19 cellular contexts compared by ENCODE assay signal in genomic region chr4:83657336-83657735, GRCh38.
DNase-seq lines count a peak whose midpoint lies in the region; TF ChIP-seq lines count a peak whose summit lies in the region.
"Had no signal": no experiment of that assay in that cellular context is flagged by ENCODE, and none has a peak within 500 bp of the region (broad histone marks: within the 10 kb centered on the region; RNA-seq: fewer than 3 reads in every experiment).

No MANE protein-coding gene starts in this region.

- no peak overlapping the region for H2AK5ac ChIP-seq in neuronal stem cell (ENCODE audit: low read depth, low read length)

- H3K9me3 ChIP-seq in neuronal stem cell (replicated peaks in 1 of 2; ENCODE audit: control insufficient read depth in 2 of 2, insufficient read depth in 1 of 2, low read depth in 1 of 2, low read length in 2 of 2) (no peaks in the 10 kb centered on the region), right atrium auricular region (no peaks in the 10 kb centered on the region), tibial nerve (no peaks in the 10 kb centered on the region)
- H3K9me3 ChIP-seq: SJCRH30 had no signal

- H3K14ac ChIP-seq in neuronal stem cell (ENCODE audit: low read length), result no peak overlapping the region

- H3K4me2 ChIP-seq in neuronal stem cell (ENCODE audit: insufficient read depth, low read length, poor library complexity, severe bottlenecking), result no peak overlapping the region
- H3K4me2 ChIP-seq: KMS-11 had no signal

- no peak overlapping the region for H2BK15ac ChIP-seq in neuronal stem cell (ENCODE audit: low read length)

- H3K18ac ChIP-seq in neuronal stem cell (ENCODE audit: low read length), result no peak overlapping the region

- no peak overlapping the region for H3K9ac ChIP-seq in neuronal stem cell (ENCODE audit: low read depth, low read length, poor library complexity)
- H3K9ac ChIP-seq: GM23248, KMS-11 had no signal

- no peaks in the 10 kb centered on the region for H3K79me1 ChIP-seq in neuronal stem cell (ENCODE audit: low read depth, low read length)

- no peak overlapping the region for H2BK12ac ChIP-seq in neuronal stem cell (ENCODE audit: low read length)

- H2BK120ac ChIP-seq in neuronal stem cell (ENCODE audit: low read depth, low read length), result no peak overlapping the region

- no peak for TF ChIP-seq EP300 in tibial nerve (IDR thresholded peaks at IDR 0.05)

- peaks cover 4 to 5% of the 10 kb centered on the region in 2 donors for H3K4me1 ChIP-seq in neuronal stem cell (ENCODE audit: control insufficient read depth in 2 of 2, insufficient read depth in 1 of 2, low read depth in 1 of 2, low read length in 2 of 2)
- H3K4me1 ChIP-seq in right atrium auricular region, result no peaks in the 10 kb centered on the region
- H3K4me1 ChIP-seq in tibial nerve, result peaks cover 0 to 8% (median 0%) of the 10 kb centered on the region in 4 donors
- H3K4me1 ChIP-seq: SJCRH30 had no signal

- DNase-seq in DMS53 treated with DMSO at 0.1 percent for 48 hours (lab: John Stamatoyannopoulos, UW; ENCODE audit: unreplicated experiment), result peak; percentile 16
- peak; percentile 2 for DNase-seq in HPDE6-E6E7 (ENCODE audit: extremely low spot score)
- DNase-seq in dermis blood vessel endothelial cell, result peak; percentile 13
- no peak for DNase-seq in neuronal stem cell (ENCODE audit: low spot score)
- no peak for DNase-seq in right atrium auricular region (ENCODE audit: low spot score)
- no peak for DNase-seq in tibial nerve (ENCODE audit: low spot score in 2 of 2)
- DNase-seq in KG1 (lab: John Stamatoyannopoulos, UW), result no peak
- DNase-seq: CD4-positive, CD25-positive, alpha-beta regulatory T cell; DND-41; GM23248; HCEC 1CT; NCI-H1105; NCI-H146; NCI-H2029; NCI-H226; NCI-H510A treated with DMSO at 0.1 percent for 48 hours; NCI-H748 treated with DMSO at 0.1 percent for 48 hours; SJCRH30 had no signal

- TF ChIP-seq POLR2A in tibial nerve (IDR thresholded peaks at IDR 0.05), result no peak

- H3K27ac ChIP-seq in neuronal stem cell (replicated peaks; ENCODE audit: low read length), result no peak overlapping the region
- no peak overlapping the region for H3K27ac ChIP-seq in right atrium auricular region
- no peak overlapping the region for H3K27ac ChIP-seq in tibial nerve
- H3K27ac ChIP-seq: GM23248, KMS-11, SJCRH30 had no signal

- H2AFZ ChIP-seq in neuronal stem cell (ENCODE audit: low read length), result peak overlapping the region; percentile 8
- H2AFZ ChIP-seq: GM23248 had no signal

- WGBS in neuronal stem cell (ENCODE audit: extremely low coverage in 2 of 2, insufficient read length in 2 of 2, insufficient replicate concordance in 1 of 2), 2 donors, result no CpG with 5 or more reads among the region's 2 CpGs
- 35 to 68% methylated on average over 2 of the region's 2 CpGs for WGBS in tibial nerve, 2 donors

- H3K27me3 ChIP-seq in neuronal stem cell (ENCODE audit: control insufficient read depth in 3 of 3, insufficient read depth in 3 of 3, low read depth in 1 of 3, low read length in 3 of 3) (no peaks in the 10 kb centered on the region), right atrium auricular region (no peaks in the 10 kb centered on the region), tibial nerve (no peaks in the 10 kb centered on the region)
- H3K27me3 ChIP-seq: SJCRH30 had no signal

- H3K4ac ChIP-seq in neuronal stem cell (ENCODE audit: low read length), result no peak overlapping the region

- H3K36me3 ChIP-seq in neuronal stem cell (replicated peaks in 1 of 2; ENCODE audit: control insufficient read depth in 2 of 2, insufficient read depth in 2 of 2, low read length in 2 of 2) (no peaks in the 10 kb centered on the region), right atrium auricular region (no peaks in the 10 kb centered on the region), tibial nerve (no peaks in the 10 kb centered on the region)
- H3K36me3 ChIP-seq: SJCRH30 had no signal

- H3K4me3 ChIP-seq in neuronal stem cell (ENCODE audit: low read length in 2 of 2) (no peak overlapping the region), right atrium auricular region (no peak overlapping the region), tibial nerve (no peak overlapping the region)
- H3K4me3 ChIP-seq: GM23248, SJCRH30 had no signal

- H2BK5ac ChIP-seq in neuronal stem cell (ENCODE audit: low read length), result no peak overlapping the region

- TF ChIP-seq CTCF in right atrium auricular region (IDR thresholded peaks at IDR 0.05) (no peak), tibial nerve (IDR thresholded peaks at IDR 0.05) (no peak)

- H4K91ac ChIP-seq in neuronal stem cell (ENCODE audit: low read depth, low read length, poor library complexity), result no peak overlapping the region

- H3K23ac ChIP-seq in neuronal stem cell (ENCODE audit: low read depth, low read length, poor library complexity), result no peak overlapping the region

- H4K8ac ChIP-seq in neuronal stem cell (ENCODE audit: low read depth, low read length), result no peak overlapping the region

Comparison
In these comparisons a context has a peak if more than half of its experiments do, and no peak if none do; other contexts are left out.
1. DNase-seq: peak in DMS53 treated with DMSO at 0.1 percent for 48 hours (single experiment), HPDE6-E6E7 (single experiment) and dermis blood vessel endothelial cell (single experiment); none in neuronal stem cell (single experiment), right atrium auricular region (single experiment), tibial nerve (0 of 2) and KG1 (single experiment).